Comparison of ENCODE assay signal across 8 cellular contexts in the genomic region with DNA sequence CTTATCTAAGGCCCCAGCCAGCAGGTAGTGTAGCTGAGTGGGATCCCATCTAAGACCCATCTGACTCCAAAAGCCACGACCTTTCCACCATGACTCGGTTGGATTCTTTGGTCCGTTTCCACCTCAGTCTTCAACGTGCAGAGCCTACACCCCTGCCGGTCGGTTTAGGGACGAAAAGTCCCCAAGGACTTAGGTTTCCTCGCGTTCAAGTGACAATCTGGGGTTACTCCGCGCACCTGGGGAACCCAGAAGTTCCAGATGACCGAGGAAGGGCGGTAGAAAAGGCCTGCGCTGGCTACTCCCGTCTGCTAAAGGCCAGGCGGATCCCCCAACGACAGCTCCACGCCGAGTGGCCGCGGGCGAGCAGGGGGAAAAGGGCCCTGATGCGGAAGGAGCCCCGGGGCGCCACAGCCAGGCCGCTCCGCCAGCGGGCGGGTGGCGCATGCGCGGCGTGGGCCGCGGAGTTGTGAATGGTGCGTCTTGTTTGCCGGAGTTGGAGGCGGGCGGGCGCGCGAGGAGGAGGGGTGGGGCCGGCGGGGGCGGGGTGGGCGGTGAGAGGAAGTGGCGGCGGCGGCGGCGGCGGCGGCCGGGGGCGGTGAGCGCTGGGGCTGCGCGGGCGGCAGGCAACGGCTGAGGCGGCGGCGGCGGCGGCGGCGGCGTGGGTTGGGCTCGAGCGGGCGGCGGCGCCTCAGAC. TPM values are rescaled to one million over a fixed set of nuclear protein-coding genes. Genes with fewer than 3 reads are reported as not detected.
DNase-seq lines count a peak whose midpoint lies in the region; ATAC-seq and TF ChIP-seq lines count a peak whose summit lies in the region.

A gene (plus strand): TSS at position 595 of the 694 bp plus-strand sequence. CDS start 259 bp downstream, outside the sequence.

- peak within 1 kb of the TSS; percentile 97 for H2AFZ ChIP-seq in PC-3 (ENCODE audit: low read length)

- DNase-seq in DMS 273 (lab: John Stamatoyannopoulos, UW; ENCODE audit: unreplicated experiment) (peak; percentile 97), HuH-7.5 (ENCODE audit: low spot score) (peak; percentile 96), PC-3 (peak; percentile 85), activated T-cell treated with anti-CD3 and anti-CD28 coated beads for 48 hours (ENCODE audit: low read depth) (peak; percentile 93), epithelial cell of proximal tubule (ENCODE audit: low read depth) (no peak)
- peak; percentile 78 to 87 for DNase-seq in stimulated activated CD8-positive, alpha-beta memory T cell treated with anti-CD3 and anti-CD28 coated beads, Interleukin-4, amount 100 ng/mL, for 4 hours (ENCODE audit: low read depth in 2 of 2, low spot score in 1 of 2)

- BruUV-seq in PC-3 (replicated peaks; lab: Mats Ljungman, UMichigan), result TSS peak; percentile 98

- no peaks in the 10 kb centered on the region for H3K9me3 ChIP-seq in PC-3 (ENCODE audit: low read length)
- H3K9me3 ChIP-seq in mucosa of rectum (ENCODE audit: control insufficient read depth in 2 of 2, low read length in 2 of 2), result no peaks in the 10 kb centered on the region

- no peaks in the 10 kb centered on the region for H3F3A ChIP-seq in PC-3 (ENCODE audit: low read length, unreplicated experiment)

- no peaks in the 10 kb centered on the region for H3K9me2 ChIP-seq in PC-3 (replicated peaks; ENCODE audit: low read length)

- H3K9ac ChIP-seq in PC-3 (ENCODE audit: low read length) (peak within 1 kb of the TSS; percentile 90), mucosa of rectum (ENCODE audit: low read depth in 1 of 2, low read length in 2 of 2) (peak within 1 kb of the TSS; percentile 95 to 96)

- TF ChIP-seq CTCF in PC-3 (conservative IDR thresholded peaks at IDR 0.05; ENCODE audit: low read depth, low read length), result 0 out of 2 replicates have a peak, but pooled peaks have one; percentile 16
- no peak for TF ChIP-seq CTCF in epithelial cell of proximal tubule (conservative IDR thresholded peaks at IDR 0.05; ENCODE audit: low read depth, low read length)

- H3K27me3 ChIP-seq in PC-3 (ENCODE audit: low read length) (no peaks in the 10 kb centered on the region), mucosa of rectum (ENCODE audit: control insufficient read depth in 2 of 2, insufficient read depth in 2 of 2, low read length in 2 of 2) (no peaks in the 10 kb centered on the region)

- POLR2A ChIA-PET in PC-3 (lab: Charles Lee; ENCODE audit: unreplicated experiment), result no interaction called here

- peak within 1 kb of the TSS; percentile 97 for H3K4me2 ChIP-seq in PC-3 (ENCODE audit: low read length)

- ATAC-seq in GM21447 (IDR thresholded peaks at IDR 0.05; ENCODE audit: unreplicated experiment) (peak; percentile 74), PC-3 (peak; percentile 83)

- peaks cover 8% of the 10 kb centered on the region for H3K4me1 ChIP-seq in PC-3 (ENCODE audit: insufficient read depth, low read length)
- H3K4me1 ChIP-seq in mucosa of rectum (ENCODE audit: control insufficient read depth in 2 of 2, insufficient read depth in 2 of 2, low read length in 2 of 2), result peaks cover 7% of the 10 kb centered on the region in 2 donors

- H3K27ac ChIP-seq in PC-3 (ENCODE audit: low read length) (peak within 1 kb of the TSS; percentile 64), mucosa of rectum (ENCODE audit: low read depth in 2 of 2, low read length in 2 of 2) (peak within 1 kb of the TSS; percentile 96 to 98)

- no peaks in the 10 kb centered on the region for H3K36me3 ChIP-seq in PC-3 (ENCODE audit: low read depth, low read length)
- H3K36me3 ChIP-seq in mucosa of rectum (ENCODE audit: control insufficient read depth in 2 of 2, insufficient read depth in 2 of 2, low read length in 2 of 2), result peaks cover 0 to 10% of the 10 kb centered on the region in 2 donors

- H3K79me2 ChIP-seq in PC-3 (ENCODE audit: low read length), result peaks cover 45% of the 10 kb centered on the region

- CTCF ChIA-PET in PC-3 (lab: Charles Lee), result interaction anchor here (0.6 to 1.2 kb wide), 3 partner anchors 10 to 75 kb away, joined by 3 to 12 read pairs (median 10); no protein-coding TSS in a partner anchor

- H4K20me1 ChIP-seq in PC-3 (ENCODE audit: low read length), result peaks cover 4% of the 10 kb centered on the region; the same call in 1 of the 2 replicates

- H3K4me3 ChIP-seq in PC-3 (ENCODE audit: low read length) (peak within 1 kb of the TSS; percentile 96), epithelial cell of proximal tubule (ENCODE audit: low read depth, low read length) (peak within 1 kb of the TSS; percentile 84), mucosa of rectum (ENCODE audit: low read length in 2 of 2) (peak within 1 kb of the TSS; percentile 87 to 90)

- intact Hi-C loops in PC-3 (cut with micrococcal nuclease), result no loop called here

RNA-seq across cellular contexts. Expression of the gene that starts here (rescaled TPM):
- total RNA-seq in PC-3 (2014; rRNA removed) (50.6 and 103 TPM in 2 replicates), epithelial cell of proximal tubule (74.9 and 178 TPM in 2 replicates)
